8 cellular contexts compared by ENCODE assay signal in the genomic region with DNA sequence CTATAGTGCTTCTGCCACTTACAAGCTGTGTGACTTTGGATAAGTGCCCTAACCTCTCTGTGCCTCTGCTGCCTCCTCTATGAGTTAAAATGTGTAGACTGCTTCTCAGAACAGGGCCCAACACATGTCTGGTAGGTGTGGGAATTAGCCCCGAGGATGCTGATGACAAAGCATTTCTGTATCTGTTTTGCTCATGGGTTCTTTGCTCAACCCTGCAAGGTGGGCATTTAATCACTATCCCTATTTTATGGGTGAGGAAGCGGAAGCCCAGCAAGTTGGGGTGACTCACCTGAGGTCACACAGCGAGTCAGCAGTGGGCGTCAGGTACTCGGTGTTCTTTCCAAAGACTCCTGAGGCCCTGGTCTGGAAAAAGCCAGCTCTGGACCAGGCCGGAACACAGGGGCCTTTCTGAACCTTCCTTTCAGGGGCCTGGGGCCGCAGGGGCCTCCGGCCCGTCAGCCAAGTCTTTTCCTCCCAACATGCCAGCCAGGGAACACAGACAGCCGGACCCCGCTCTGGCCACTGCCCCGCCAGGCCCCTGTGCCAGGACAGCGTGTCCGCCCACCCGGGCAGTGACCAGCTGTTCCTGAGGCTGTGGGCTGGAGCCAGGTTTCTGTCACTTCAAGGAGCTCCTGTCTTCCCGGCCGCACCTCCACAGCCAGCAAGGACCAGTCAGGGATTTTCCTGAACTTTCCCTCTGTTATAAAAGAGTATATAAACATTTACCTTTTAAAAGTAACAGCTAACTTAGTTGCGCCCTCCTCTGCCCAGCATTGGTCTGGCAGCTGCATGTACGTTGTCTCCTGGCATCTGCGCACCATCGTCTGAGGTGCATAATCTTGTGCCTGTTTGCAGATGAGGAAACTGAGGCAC.
DNase-seq lines count a peak whose midpoint lies in the region; ATAC-seq and TF ChIP-seq lines count a peak whose summit lies in the region.

No MANE protein-coding gene starts in this region.

- no peak overlapping the region for H3K4me2 ChIP-seq in PC-9

- CTCF ChIA-PET in BJ (lab: Yijun Ruan, JAX), result interaction anchor here (0.7 to 1.4 kb wide), 5 partner anchors 11 to 107 kb away, joined by 3 to 4 read pairs (median 3); no protein-coding TSS in a partner anchor
- CTCF ChIA-PET in PC-9 (lab: Charles Lee), result interaction anchor here (0.7 to 1.1 kb wide), 2 partner anchors 39 to 94 kb away, joined by 3 read pairs; no protein-coding TSS in a partner anchor

- peaks cover 5% of the 10 kb centered on the region for H3K36me3 Mint-ChIP-seq in nephron progenitor cell (ENCODE audit: low read depth)

- H3K79me2 ChIP-seq in PC-9 (ENCODE audit: low read depth), result peaks cover 38% of the 10 kb centered on the region

- H3K27ac Mint-ChIP-seq in nephron progenitor cell, result peak overlapping the region; percentile 22

- POLR2A ChIA-PET in BJ (lab: Charles Lee), result no interaction called here
- POLR2A ChIA-PET in PC-9 (lab: Charles Lee; ENCODE audit: unreplicated experiment), result interaction anchor here (0.7 kb wide), 1 partner anchor 42 kb away, joined by 12 read pairs; no protein-coding TSS in a partner anchor

- peaks cover 33% of the 10 kb centered on the region for H3F3A ChIP-seq in PC-9 (ENCODE audit: insufficient read depth, low read depth)

- BruUV-seq in PC-9 (replicated peaks; lab: Mats Ljungman, UMichigan), result no TSS peak

- peak overlapping the region; percentile 51 for H3K27ac ChIP-seq in PC-9

- H3K4me1 ChIP-seq in PC-9 (replicated peaks; ENCODE audit: insufficient read depth), result peaks cover 16% of the 10 kb centered on the region; the same call in 1 of the 2 replicates

- no peak overlapping the region for H3K4me3 Mint-ChIP-seq in nephron progenitor cell

- TF ChIP-seq POLR2A in erythroblast (IDR thresholded peaks at IDR 0.05; ENCODE audit: low read length), result no peak

- ATAC-seq in stimulated activated naive CD8-positive, alpha-beta T cell treated with anti-CD3 and anti-CD28 coated beads, Interleukin-15, Interleukin-2, amounts not matched to agents 100 U/mL and 50 U/mL, for 24 hours, result no peak

- H3K9me3 Mint-ChIP-seq in nephron progenitor cell, result no peaks in the 10 kb centered on the region

- H3K4me3 ChIP-seq in BJ (ENCODE audit: low read depth, low read length) (no peak overlapping the region), PC-9 (no peak overlapping the region)

- H4K20me1 ChIP-seq in PC-9 (ENCODE audit: insufficient read depth), result peaks cover 82% of the 10 kb centered on the region

- no peaks in the 10 kb centered on the region; the same call in none of the 2 replicates for H3K36me3 ChIP-seq in BJ (ENCODE audit: control insufficient read depth, insufficient read depth, low read length)
- H3K36me3 ChIP-seq in PC-9 (ENCODE audit: low read depth), result no peaks in the 10 kb centered on the region

- H3K9me2 ChIP-seq in PC-9 (ENCODE audit: insufficient read depth), result no peaks in the 10 kb centered on the region

- peaks cover 76% of the 10 kb centered on the region for H3K4me1 Mint-ChIP-seq in nephron progenitor cell

- peak; percentile 26 for TF ChIP-seq CTCF in BJ (IDR thresholded peaks at IDR 0.05; ENCODE audit: insufficient read depth, low read depth, low read length)
- peak; percentile 61 for TF ChIP-seq CTCF in PC-9 (conservative IDR thresholded peaks at IDR 0.05)
- no peak for TF ChIP-seq CTCF in nephron progenitor cell (IDR thresholded peaks at IDR 0.05)

- H3K27me3 ChIP-seq in BJ (ENCODE audit: control insufficient read depth, insufficient read depth, low read length), result no peaks in the 10 kb centered on the region
- no peaks in the 10 kb centered on the region for H3K27me3 ChIP-seq in PC-9 (ENCODE audit: insufficient read depth, low read depth)

- intact Hi-C loops in PC-9 (cut with micrococcal nuclease; ENCODE audit: unreplicated experiment), result loop anchor here (1.0 kb wide), 2 partner anchors 86 to 93 kb away; a partner anchor contains a TSS

- no peaks in the 10 kb centered on the region for H3K27me3 Mint-ChIP-seq in nephron progenitor cell (ENCODE audit: low read depth, poor library complexity)

- DNase-seq in BJ (ENCODE audit: low read depth), result no peak
- peak in 1 of 2 experiments; percentile 68 for DNase-seq in PC-9
- peak; percentile 21 to 32 for DNase-seq in erythroblast (lab: John Stamatoyannopoulos, UW)
- DNase-seq in nephron progenitor cell, result no peak
- no peak for DNase-seq in stimulated activated naive CD8-positive, alpha-beta T cell treated with anti-CD3 and anti-CD28 coated beads, Interleukin-15, Interleukin-2, amounts not matched to agents 100 U/mL and 50 U/mL, for 24 hours
- DNase-seq in COLO829 (ENCODE audit: low spot score), result no peak
- DNase-seq in T-helper 1 cell, result no peak
- no peak for DNase-seq in OCI-M2 (lab: John Stamatoyannopoulos, UW; ENCODE audit: unreplicated experiment)

- H3K9me3 ChIP-seq in PC-9 (ENCODE audit: insufficient read depth, low read depth), result no peaks in the 10 kb centered on the region

- H2AFZ ChIP-seq in PC-9, result no peak overlapping the region

Comparison
In these comparisons a context has a peak if more than half of its experiments do, and no peak if none do; other contexts are left out.
1. DNase-seq: peak in erythroblast (2 of 2); none in BJ (single experiment), nephron progenitor cell (single experiment), stimulated activated naive CD8-positive, alpha-beta T cell treated with anti-CD3 and anti-CD28 coated beads, Interleukin-15, Interleukin-2, amounts not matched to agents 100 U/mL and 50 U/mL, for 24 hours (single experiment), COLO829 (single experiment), T-helper 1 cell (0 of 5) and OCI-M2 (single experiment).